Comparison of ENCODE assay signal across 31 cellular contexts in genomic region chr4:98117363-98117762, GRCh38. TPM values are rescaled to one million over a fixed set of nuclear protein-coding genes. Genes with fewer than 3 reads are reported as not detected.
DNase-seq lines count a peak whose midpoint lies in the region; ATAC-seq and TF ChIP-seq lines count a peak whose summit lies in the region.
"Had no signal": no experiment of that assay in that cellular context is flagged by ENCODE, and none has a peak within 500 bp of the region (broad histone marks: within the 10 kb centered on the region; RNA-seq: fewer than 3 reads in every experiment).

No MANE protein-coding gene starts in this region.

- POLR2A ChIA-PET in HEK293 (lab: Yijun Ruan, JAX), result no interaction called here
- POLR2A ChIA-PET in PC-9 (lab: Charles Lee; ENCODE audit: unreplicated experiment), result no interaction called here

- H3K9me2 ChIP-seq in PC-9 (ENCODE audit: insufficient read depth), result no peaks in the 10 kb centered on the region; the same call in 1 of the 2 replicates

- DNase-seq in PC-9 (no peak), amniotic stem cell (lab: John Stamatoyannopoulos, UW) (no peak)
- DNase-seq: 8988T; ACHN; AML-193; BE2C; C1 segment of cervical spinal cord; Caco-2; Calu3; CD4-positive, alpha-beta memory T cell; CD4-positive, alpha-beta T cell; CD4-positive, CD25-positive, alpha-beta regulatory T cell; CD8-positive, alpha-beta memory T cell; CD8-positive, alpha-beta T cell; COR-L47; DMS 273 treated with DMSO at 0.1 percent for 48 hours; DMS153; DMS53; DMS79; DMS79 treated with DMSO at 0.1 percent for 48 hours; DND-41; EL had no signal

- H3K27ac ChIP-seq in HEK293 (ENCODE audit: extremely low read depth, low read depth, low read length), result no peak overlapping the region
- no peak overlapping the region for H3K27ac ChIP-seq in PC-9
- H3K27ac ChIP-seq: 22Rv1; A549; BLaER1; BLaER1 treated with 17β-estradiol and CSF1 and Interleukin-3, amounts not matched to agents 10 nM and 100 nM; C4-2B had no signal

- CTCF ChIA-PET in HEK293 (lab: Yijun Ruan, JAX) (no interaction called here), PC-9 (lab: Charles Lee) (no interaction called here)

- H3K36me3 ChIP-seq in HEK293 (ENCODE audit: control insufficient read depth in 2 of 2, insufficient read depth in 1 of 2, low read length in 2 of 2) (no peaks in the 10 kb centered on the region), PC-9 (ENCODE audit: low read depth) (no peaks in the 10 kb centered on the region)
- H3K36me3 ChIP-seq: BE2C; BLaER1; BLaER1 treated with 17β-estradiol and CSF1 and Interleukin-3, amounts not matched to agents 10 nM and 100 nM had no signal

- 0 out of 2 replicates have a peak overlapping the region, but pooled peaks have one; percentile 8 for H2AFZ ChIP-seq in PC-9

- no peaks in the 10 kb centered on the region for H3K27me3 ChIP-seq in PC-9 (ENCODE audit: insufficient read depth, low read depth)
- H3K27me3 ChIP-seq: BE2C; BLaER1; BLaER1 treated with 17β-estradiol and CSF1 and Interleukin-3, amounts not matched to agents 10 nM and 100 nM had no signal

- no TSS peak for BruUV-seq in PC-9 (replicated peaks; lab: Mats Ljungman, UMichigan)

- H3K4me1 ChIP-seq in HEK293 (ENCODE audit: control insufficient read depth, insufficient read depth, low read length), result no peaks in the 10 kb centered on the region
- H3K4me1 ChIP-seq in PC-9 (replicated peaks; ENCODE audit: insufficient read depth), result peaks cover 5% of the 10 kb centered on the region; the same call in 1 of the 2 replicates
- H3K4me1 ChIP-seq: A549; BE2C; BLaER1; BLaER1 treated with 17β-estradiol and CSF1 and Interleukin-3, amounts not matched to agents 10 nM and 100 nM; Caco-2 had no signal

- no peaks in the 10 kb centered on the region for H3F3A ChIP-seq in PC-9 (ENCODE audit: insufficient read depth, low read depth)

- H4K20me1 ChIP-seq in PC-9 (ENCODE audit: insufficient read depth), result no peaks in the 10 kb centered on the region
- H4K20me1 ChIP-seq: BLaER1; BLaER1 treated with 17β-estradiol and CSF1 and Interleukin-3, amounts not matched to agents 10 nM and 100 nM had no signal

- intact Hi-C loops in PC-9 (cut with micrococcal nuclease; ENCODE audit: unreplicated experiment), result no loop called here

- ATAC-seq in GM21447 (IDR thresholded peaks at IDR 0.05; ENCODE audit: unreplicated experiment), result no peak
- ATAC-seq: A549; CD8-positive, alpha-beta T cell had no signal

- H3K9me3 ChIP-seq in HEK293 (ENCODE audit: control insufficient read depth, insufficient read depth, low read depth, low read length) (no peaks in the 10 kb centered on the region), PC-9 (ENCODE audit: insufficient read depth, low read depth) (no peaks in the 10 kb centered on the region; the same call in 1 of the 2 replicates)
- H3K9me3 ChIP-seq: A549, BE2C, Caco-2 had no signal

- no peaks in the 10 kb centered on the region for H3K79me2 ChIP-seq in PC-9 (ENCODE audit: low read depth)

- no peak overlapping the region for H3K4me2 ChIP-seq in PC-9
- H3K4me2 ChIP-seq: A549; BLaER1; BLaER1 treated with 17β-estradiol and CSF1 and Interleukin-3, amounts not matched to agents 10 nM and 100 nM had no signal

- TF ChIP-seq CTCF in HEK293 (tag by site-specific recombination; IDR thresholded peaks at IDR 0.05) (no peak), PC-9 (conservative IDR thresholded peaks at IDR 0.05) (no peak)

- H3K4me3 ChIP-seq in HEK293 (ENCODE audit: low read depth, low read length) (no peak overlapping the region), PC-9 (no peak overlapping the region)
- H3K4me3 ChIP-seq: A549; BLaER1; BLaER1 treated with 17β-estradiol and CSF1 and Interleukin-3, amounts not matched to agents 10 nM and 100 nM had no signal

TF ChIP-seq in HEK293, 187 proteins besides CTCF, POLR2A, EP300 and RAD21:
- TF ChIP-seq ZNF488 (tag by site-specific recombination; IDR thresholded peaks at IDR 0.05), result no peak
- peak; percentile 87 for TF ChIP-seq TRIM28 (IDR thresholded peaks at IDR 0.05; ENCODE audit: borderline replicate concordance, low read length)
- TF ChIP-seq SETDB1 (IDR thresholded peaks at IDR 0.05; ENCODE audit: insufficient read length, low read length), result peak; percentile 84

RNA-seq across cellular contexts. Expression of gene STPG2, which starts 25.9 kb away (rescaled TPM):
- total RNA-seq in PC-9 (2021), result 0.35 TPM in 1 of 2 replicates, not detected in the other
- total RNA-seq: A673; Caco-2; Calu3; CD8-positive, alpha-beta memory T cell; CD8-positive, alpha-beta T cell; Daoy had no signal
